ENCODE assay signal across 27 cellular contexts in genomic region chr2:151881342-151881741, GRCh38.
"Had no signal": no experiment of that assay in that cellular context is flagged by ENCODE, and none has a peak within 500 bp of the region (broad histone marks: within the 10 kb centered on the region; RNA-seq: fewer than 3 reads in every experiment).

No MANE protein-coding gene starts in this region.

- H3K4me3 ChIP-seq: colonic mucosa, esophagus squamous epithelium, gastrocnemius medialis, heart right ventricle, left lung, lower lobe of right lung, mucosa of descending colon had no signal

- H3K4me1 ChIP-seq: colonic mucosa, left lung had no signal

- H3K9me3 ChIP-seq: colonic mucosa, esophagus squamous epithelium, gastrocnemius medialis, heart right ventricle, left lung, lower lobe of right lung, mucosa of descending colon had no signal

- ATAC-seq: effector memory CD8-positive, alpha-beta T cell; esophagus mucosa; gastrocnemius medialis; heart right ventricle; left cardiac atrium; left lung; left ventricle myocardium superior; lower lobe of right lung; mucosa of descending colon had no signal

- FAIRE-seq: endometrium, islet of Langerhans, keratinocyte had no signal

- H3K27me3 Mint-ChIP-seq: dendritic cell treated with granulocyte-macrophage colony-stimulating factor and Interleukin-4, amounts not matched to agents 40 ng/mL and 50 ng/mL, for 4 days had no signal

- H3K4me3 Mint-ChIP-seq: dendritic cell treated with granulocyte-macrophage colony-stimulating factor and Interleukin-4, amounts not matched to agents 40 ng/mL and 50 ng/mL, for 4 days; effector memory CD8-positive, alpha-beta T cell; endodermal cell; mesothelial cell of epicardium had no signal

- H3K27me3 ChIP-seq: colonic mucosa, esophagus squamous epithelium, gastrocnemius medialis, heart right ventricle, left lung had no signal

- DNase-seq: colonic mucosa; cortex of kidney; effector CD8-positive, alpha-beta T cell; effector memory CD8-positive, alpha-beta T cell; endodermal cell; erythroblast; esophagus squamous epithelium; foreskin fibroblast; foreskin melanocyte; gastrocnemius medialis; glutamatergic neuron; head of caudate nucleus; heart right ventricle; hippocampal formation; left cardiac atrium; left lung; left ventricle myocardium superior; lower lobe of right lung; mesenchymal stem cell; mucosa of descending colon had no signal

- H3K36me3 ChIP-seq: colonic mucosa, gastrocnemius medialis, heart right ventricle, left lung, lower lobe of right lung had no signal

- H3K9me3 Mint-ChIP-seq: dendritic cell treated with granulocyte-macrophage colony-stimulating factor and Interleukin-4, amounts not matched to agents 40 ng/mL and 50 ng/mL, for 4 days; effector memory CD8-positive, alpha-beta T cell; mesothelial cell of epicardium had no signal

- H3K36me3 Mint-ChIP-seq: mesothelial cell of epicardium had no signal

- H3K27ac ChIP-seq: colonic mucosa, epithelial cell of prostate, esophagus squamous epithelium, gastrocnemius medialis, heart right ventricle, left lung, lower lobe of right lung had no signal

- H3K27ac Mint-ChIP-seq: dendritic cell treated with granulocyte-macrophage colony-stimulating factor and Interleukin-4, amounts not matched to agents 40 ng/mL and 50 ng/mL, for 4 days; effector memory CD8-positive, alpha-beta T cell; endodermal cell; mesothelial cell of epicardium had no signal
